In the genomic region with DNA sequence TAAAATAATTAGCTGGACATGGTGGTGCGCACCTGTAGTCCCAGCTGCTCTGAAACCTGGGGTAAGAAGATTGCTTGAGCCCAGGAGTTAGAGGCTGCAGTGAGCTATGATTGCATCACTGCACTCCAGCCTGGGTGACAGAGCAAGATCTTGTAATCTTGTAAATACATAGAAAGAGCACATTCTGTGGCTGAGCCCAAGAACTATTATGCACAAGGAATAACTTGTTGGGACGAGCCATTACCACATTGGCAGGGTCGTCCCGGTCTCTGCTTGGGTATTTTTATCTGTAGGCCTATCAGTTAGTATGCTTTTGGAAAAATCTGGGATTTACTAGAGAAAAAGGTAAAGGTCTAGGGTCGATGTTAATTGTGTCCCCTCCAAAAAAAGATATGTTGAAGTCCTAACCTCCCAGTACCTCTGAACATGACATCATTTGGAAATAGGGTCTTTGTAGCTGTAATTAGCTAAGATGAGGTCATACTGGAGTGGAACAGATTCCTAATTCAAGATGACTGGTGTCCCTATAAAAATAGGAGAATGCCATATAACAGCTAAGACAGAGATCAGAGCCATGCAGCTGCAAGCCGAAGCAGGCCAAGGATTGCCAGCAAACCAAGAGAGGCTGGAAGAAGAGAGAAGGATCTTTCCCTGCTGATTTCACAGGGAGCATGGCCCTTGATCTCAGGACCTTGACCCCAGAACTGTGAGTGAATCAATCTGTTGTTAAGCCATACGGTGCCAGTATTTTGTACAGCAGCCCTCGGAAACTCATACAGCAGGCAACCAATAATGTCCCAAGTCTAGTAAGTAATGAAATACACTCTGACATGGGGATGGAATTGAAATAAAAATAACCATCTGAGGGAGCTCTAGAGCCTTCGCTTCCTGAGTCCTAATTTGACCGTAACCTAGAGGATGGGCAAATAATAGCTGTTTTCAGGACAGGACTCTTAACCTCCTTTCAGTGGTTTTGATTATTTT, we compare ENCODE assay signal across 8 cellular contexts. TPM values are rescaled to one million over a fixed set of nuclear protein-coding genes. Genes with fewer than 3 reads are reported as not detected.
DNase-seq lines count a peak whose midpoint lies in the region; TF ChIP-seq lines count a peak whose summit lies in the region.

No MANE protein-coding gene starts in this region.

- H3K27me3 Mint-ChIP-seq in endodermal cell (ENCODE audit: insufficient read depth) (no peaks in the 10 kb centered on the region), neural progenitor cell (ENCODE audit: insufficient read depth, low read depth) (peaks cover 2% of the 10 kb centered on the region)

- no peaks in the 10 kb centered on the region for H3K4me1 ChIP-seq in endodermal cell (ENCODE audit: control insufficient read depth, insufficient read depth, low read length)
- H3K4me1 ChIP-seq in neural progenitor cell, result no peaks in the 10 kb centered on the region

- TF ChIP-seq CTCF in endodermal cell (conservative IDR thresholded peaks at IDR 0.05) (peak; percentile 57), neural progenitor cell (IDR thresholded peaks at IDR 0.05) (peak; percentile 30)

- H3K27ac Mint-ChIP-seq in endodermal cell, result no peak overlapping the region
- H3K27ac Mint-ChIP-seq in neural progenitor cell, result peak overlapping the region; percentile 39

- DNase-seq in GM03348 (ENCODE audit: low spot score) (peak; percentile 33), NAMALWA (ENCODE audit: low spot score) (peak; percentile 35), endodermal cell (no peak), neural progenitor cell (ENCODE audit: low spot score) (no peak), NCI-H510A (lab: John Stamatoyannopoulos, UW) (no peak), HK-2 (ENCODE audit: unreplicated experiment) (no peak), NCI-H345 treated with DMSO at 0.1 percent for 48 hours (lab: John Stamatoyannopoulos, UW; ENCODE audit: unreplicated experiment) (no peak)
- DNase-seq in stimulated activated CD4-positive, alpha-beta T cell treated with anti-CD3 and anti-CD28 coated beads, Interleukin-12 subunit alpha, Interleukin-12 subunit beta, amount 100 ng/mL, for 4 hours, result no peak

- H3K4me3 Mint-ChIP-seq in endodermal cell, result no peak overlapping the region
- H3K4me3 Mint-ChIP-seq in neural progenitor cell, result no peak overlapping the region

- no peak overlapping the region for H3K9ac ChIP-seq in endodermal cell (ENCODE audit: extremely low read depth, low read length, poor library complexity, severe bottlenecking)
- no peak overlapping the region for H3K9ac ChIP-seq in neural progenitor cell

- H3K27me3 ChIP-seq in endodermal cell (ENCODE audit: control insufficient read depth, insufficient read depth, low read length, poor library complexity, severe bottlenecking) (no peaks in the 10 kb centered on the region), neural progenitor cell (no peaks in the 10 kb centered on the region)

- H3K36me3 ChIP-seq in endodermal cell (ENCODE audit: control insufficient read depth, insufficient read depth, low read length) (no peaks in the 10 kb centered on the region), neural progenitor cell (no peaks in the 10 kb centered on the region)

- H3K79me2 ChIP-seq in neural progenitor cell (ENCODE audit: low read depth), result no peaks in the 10 kb centered on the region

- no peaks in the 10 kb centered on the region for H4K20me1 ChIP-seq in neural progenitor cell (ENCODE audit: low read depth)

- H2AFZ ChIP-seq in neural progenitor cell (replicated peaks), result no peak overlapping the region

- H3K9me3 Mint-ChIP-seq in endodermal cell, result no peaks in the 10 kb centered on the region
- no peaks in the 10 kb centered on the region for H3K9me3 Mint-ChIP-seq in neural progenitor cell

- H3K4me2 ChIP-seq in neural progenitor cell, result no peak overlapping the region

- H3K36me3 Mint-ChIP-seq in endodermal cell (ENCODE audit: low read depth) (no peaks in the 10 kb centered on the region), neural progenitor cell (no peaks in the 10 kb centered on the region)

- H3K27ac ChIP-seq in endodermal cell (ENCODE audit: low read depth, low read length) (no peak overlapping the region), neural progenitor cell (no peak overlapping the region)

- no peaks in the 10 kb centered on the region for H3K9me3 ChIP-seq in endodermal cell (ENCODE audit: control insufficient read depth, low read length)
- H3K9me3 ChIP-seq in neural progenitor cell (ENCODE audit: low read depth), result no peaks in the 10 kb centered on the region

- WGBS in endodermal cell (ENCODE audit: insufficient coverage in 1 of 2, insufficient read length in 1 of 2), 2 experiments, result 92 to 93% methylated on average over 8 to 10 of the region's 10 CpGs

- no peak overlapping the region for H3K4me3 ChIP-seq in endodermal cell (ENCODE audit: low read length)
- no peak overlapping the region for H3K4me3 ChIP-seq in neural progenitor cell

- no peaks in the 10 kb centered on the region for H3K4me1 Mint-ChIP-seq in endodermal cell
- peaks cover 11% of the 10 kb centered on the region for H3K4me1 Mint-ChIP-seq in neural progenitor cell

- no peaks in the 10 kb centered on the region for H3F3A ChIP-seq in neural progenitor cell (ENCODE audit: low read depth)

RNA-seq across cellular contexts. Expression of gene CLYBL, which starts 28.3 kb away (rescaled TPM):
- total RNA-seq in endodermal cell (10 to 100 TPM in 1 of 2 donors, 1 to 10 TPM in 1; 9.8 to 13.3 TPM), neural progenitor cell (ENCODE audit: low replicate concordance) (12.1 and 14.2 TPM in 2 replicates)
- 16.6 TPM for polyA plus RNA-seq in endodermal cell (2013, experiment 1 of 2)
- 13.5 TPM for polyA plus RNA-seq in endodermal cell (2013, experiment 2 of 2)

Comparison
In these comparisons a context has a peak if more than half of its experiments do, and no peak if none do; other contexts are left out.
1. DNase-seq: peak in GM03348 (single experiment) and NAMALWA (single experiment); none in endodermal cell (single experiment), neural progenitor cell (single experiment), NCI-H510A (single experiment), stimulated activated CD4-positive, alpha-beta T cell treated with anti-CD3 and anti-CD28 coated beads, Interleukin-12 subunit alpha, Interleukin-12 subunit beta, amount 100 ng/mL, for 4 hours (single experiment), HK-2 (single experiment) and NCI-H345 treated with DMSO at 0.1 percent for 48 hours (single experiment).